ENCODE assay signal across 8 cellular contexts in genomic region chr19:48999481-49000325, GRCh38. TPM values are rescaled to one million over a fixed set of nuclear protein-coding genes. Genes with fewer than 3 reads are reported as not detected.
DNase-seq lines count a peak whose midpoint lies in the region; ATAC-seq and TF ChIP-seq lines count a peak whose summit lies in the region.

No MANE protein-coding gene starts in this region.

- no peaks in the 10 kb centered on the region for H3K27me3 ChIP-seq in parathyroid adenoma (ENCODE audit: control insufficient read depth, insufficient read depth, low read length)

- H3K79me2 ChIP-seq in parathyroid adenoma = peaks cover 6% of the 10 kb centered on the region

- no peaks in the 10 kb centered on the region for H3K9me3 ChIP-seq in parathyroid adenoma (ENCODE audit: control insufficient read depth, low read length)

- TF ChIP-seq CTCF in GM12865 (IDR thresholded peaks at IDR 0.05; ENCODE audit: insufficient read depth, low read depth, low read length, missing control alignments) (peak; percentile 74), parathyroid adenoma (IDR thresholded peaks at IDR 0.05) (peak; percentile 48)

- H3K4me1 ChIP-seq in parathyroid adenoma = no peaks in the 10 kb centered on the region

- H3K9ac ChIP-seq in parathyroid adenoma = no peak overlapping the region

- no peaks in the 10 kb centered on the region for H3K36me3 ChIP-seq in parathyroid adenoma (ENCODE audit: control insufficient read depth, insufficient read depth, low read length)

- H3K4me2 ChIP-seq in parathyroid adenoma (ENCODE audit: low read length) = no peak overlapping the region

- no peak overlapping the region for H2AFZ ChIP-seq in parathyroid adenoma

- peak; percentile 69 for ATAC-seq in esophagus mucosa
- no peak for ATAC-seq in GM18498 (IDR thresholded peaks at IDR 0.05; ENCODE audit: unreplicated experiment)

- DNase-seq in GM12865 (ENCODE audit: low read depth) = peak; percentile 81
- DNase-seq in NCI-H1694 treated with DMSO at 0.1 percent for 48 hours (lab: John Stamatoyannopoulos, UW) = peak; percentile 73
- DNase-seq in activated CD8-positive, alpha-beta memory T cell treated with anti-CD3 and anti-CD28 coated beads for 4 hours (ENCODE audit: low read depth in 2 of 2) = peak; percentile 23 to 42
- no peak for DNase-seq in DMS153 treated with DMSO at 0.1 percent for 48 hours (lab: John Stamatoyannopoulos, UW; ENCODE audit: unreplicated experiment)
- no peak for DNase-seq in NCI-H2171 treated with DMSO at 0.1 percent for 48 hours (lab: John Stamatoyannopoulos, UW)

- H3K4me3 ChIP-seq in GM12865 (ENCODE audit: low read depth, low read length) (no peak overlapping the region), parathyroid adenoma (ENCODE audit: low read depth, low read length) (no peak overlapping the region)

- no peak overlapping the region for H3K27ac ChIP-seq in parathyroid adenoma

RNA-seq across cellular contexts. Expression of gene RUVBL2, which starts 6.0 kb away (rescaled TPM):
- total RNA-seq in esophagus mucosa = 79.0 TPM

RNA-seq across cellular contexts. Expression of gene GYS1, which starts 6.6 kb away (rescaled TPM):
- 50.8 TPM for total RNA-seq in esophagus mucosa

RNA-seq across cellular contexts. Expression of gene LHB, which starts 17.2 kb away (rescaled TPM):
- not detected for total RNA-seq in esophagus mucosa

RNA-seq across cellular contexts. Expression of gene CGB3, which starts 24.4 kb away (rescaled TPM):
- not detected for total RNA-seq in esophagus mucosa

RNA-seq across cellular contexts. Expression of gene CGB2, which starts 32.0 kb away (rescaled TPM):
- not detected for total RNA-seq in esophagus mucosa

Comparison
In these comparisons a context has a peak if more than half of its experiments do, and no peak if none do; other contexts are left out.
1. DNase-seq: peak in GM12865 (single experiment), NCI-H1694 treated with DMSO at 0.1 percent for 48 hours (single experiment) and activated CD8-positive, alpha-beta memory T cell treated with anti-CD3 and anti-CD28 coated beads for 4 hours (2 of 2); none in DMS153 treated with DMSO at 0.1 percent for 48 hours (single experiment) and NCI-H2171 treated with DMSO at 0.1 percent for 48 hours (single experiment).